In the genomic region with DNA sequence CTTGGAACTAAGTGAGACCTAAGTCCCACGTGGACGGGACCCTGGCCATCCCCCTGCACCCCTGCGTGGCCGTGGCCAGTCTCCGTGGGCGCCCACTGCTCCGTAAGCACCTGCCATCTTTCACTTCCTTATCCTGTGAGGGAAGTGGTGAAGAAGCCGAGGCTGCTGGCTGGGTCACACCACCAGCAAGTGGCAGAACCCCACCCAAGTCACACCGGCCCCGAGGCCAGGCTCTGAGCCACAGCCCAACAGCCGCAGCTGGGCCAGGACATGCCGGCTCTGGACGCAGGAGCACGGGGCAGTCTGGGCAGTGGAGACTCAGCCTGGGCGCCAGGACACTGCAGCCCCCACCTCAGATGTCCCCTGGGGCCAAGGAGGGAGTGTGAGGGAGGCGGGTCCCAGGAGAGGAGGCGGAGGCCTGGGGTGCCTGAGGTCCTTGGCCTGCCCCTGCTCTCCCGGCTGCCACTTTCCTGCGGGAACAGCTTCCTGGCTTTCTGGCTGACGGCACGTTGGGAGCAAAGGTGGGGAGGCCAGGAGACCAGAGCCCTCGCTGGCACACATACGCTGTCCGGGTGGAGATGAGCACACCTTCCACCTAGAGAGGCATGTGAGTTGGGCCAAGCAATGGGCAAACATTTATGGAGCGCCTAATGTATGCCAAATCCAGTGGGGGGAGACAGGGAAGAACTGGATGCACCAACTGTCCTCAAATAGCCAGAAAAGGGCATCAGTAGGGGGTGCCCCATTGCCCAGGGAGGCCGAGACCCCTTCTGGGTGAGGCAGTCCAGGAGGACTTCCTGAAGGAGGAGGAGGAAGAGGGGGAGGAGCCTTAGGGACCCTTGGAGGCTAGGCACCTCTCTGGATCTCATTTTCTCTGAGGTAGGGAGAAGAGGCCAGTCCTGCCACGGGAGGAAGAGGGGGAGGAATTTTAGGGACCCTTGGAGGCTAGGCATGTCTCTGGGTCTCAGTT, we compare ENCODE assay signal across 1 cellular context.
A peak's percentile ranks its signal among the peaks of the same experiment; 100 is the strongest.
TF ChIP-seq lines count a peak whose summit lies in the region.

No MANE protein-coding gene starts in this region.

TF ChIP-seq in GM12878, 131 proteins besides CTCF, POLR2A, EP300 and RAD21 (continued from another document):
- TF ChIP-seq NBN (IDR thresholded peaks at IDR 0.05) (peak; percentile 58; the same call in 1 of the 2 replicates), RUNX3 (IDR thresholded peaks at IDR 0.05; ENCODE audit: low read length) (peak; percentile 34; the same call in 1 of the 2 replicates), EED (IDR thresholded peaks at IDR 0.05; ENCODE audit: low read depth) (no peak), ZZZ3 (IDR thresholded peaks at IDR 0.05; ENCODE audit: control insufficient read depth, insufficient read length, low read depth) (no peak), SMARCA5 (IDR thresholded peaks at IDR 0.05) (no peak), TCF12 (IDR thresholded peaks at IDR 0.05; ENCODE audit: low read depth, low read length) (peak; percentile 59; the same call in 1 of the 2 replicates), BHLHE40 (IDR thresholded peaks at IDR 0.05; ENCODE audit: borderline replicate concordance in 1 of 2, low read depth in 2 of 2, low read length in 1 of 2) (peak in 1 of 2 experiments; percentile 82; a peak in 2 of 4 replicates), MYB (IDR thresholded peaks at IDR 0.05; ENCODE audit: borderline replicate concordance, low read depth, low read length) (no peak), GATAD2B (conservative IDR thresholded peaks at IDR 0.05; ENCODE audit: low read depth) (peak; percentile 97), MXI1 (IDR thresholded peaks at IDR 0.05; ENCODE audit: low read depth, low read length) (0 out of 2 replicates have a peak, but pooled peaks have one; percentile 35), PAX5 (IDR thresholded peaks at IDR 0.05; ENCODE audit: borderline replicate concordance, low read depth, low read length) (peak; percentile 24; the same call in 1 of the 2 replicates), IKZF1 (conservative IDR thresholded peaks at IDR 0.05) (peak; percentile 77), LARP7 (IDR thresholded peaks at IDR 0.05) (0 out of 2 replicates have a peak, but pooled peaks have one; percentile 17), CHD2 (IDR thresholded peaks at IDR 0.05; ENCODE audit: borderline replicate concordance, low read depth, low read length) (0 out of 2 replicates have a peak, but pooled peaks have one; percentile 19), MEF2B (IDR thresholded peaks at IDR 0.05; ENCODE audit: partially characterized antibody, poor library complexity, severe bottlenecking) (peak; percentile 84), IKZF2 (IDR thresholded peaks at IDR 0.05) (peak in 1 of 2 experiments; percentile 62; a peak in 2 of 4 replicates), NR2F1 (conservative IDR thresholded peaks at IDR 0.05) (0 out of 2 replicates have a peak, but pooled peaks have one; percentile 38)
- TF ChIP-seq, protein P1, sequence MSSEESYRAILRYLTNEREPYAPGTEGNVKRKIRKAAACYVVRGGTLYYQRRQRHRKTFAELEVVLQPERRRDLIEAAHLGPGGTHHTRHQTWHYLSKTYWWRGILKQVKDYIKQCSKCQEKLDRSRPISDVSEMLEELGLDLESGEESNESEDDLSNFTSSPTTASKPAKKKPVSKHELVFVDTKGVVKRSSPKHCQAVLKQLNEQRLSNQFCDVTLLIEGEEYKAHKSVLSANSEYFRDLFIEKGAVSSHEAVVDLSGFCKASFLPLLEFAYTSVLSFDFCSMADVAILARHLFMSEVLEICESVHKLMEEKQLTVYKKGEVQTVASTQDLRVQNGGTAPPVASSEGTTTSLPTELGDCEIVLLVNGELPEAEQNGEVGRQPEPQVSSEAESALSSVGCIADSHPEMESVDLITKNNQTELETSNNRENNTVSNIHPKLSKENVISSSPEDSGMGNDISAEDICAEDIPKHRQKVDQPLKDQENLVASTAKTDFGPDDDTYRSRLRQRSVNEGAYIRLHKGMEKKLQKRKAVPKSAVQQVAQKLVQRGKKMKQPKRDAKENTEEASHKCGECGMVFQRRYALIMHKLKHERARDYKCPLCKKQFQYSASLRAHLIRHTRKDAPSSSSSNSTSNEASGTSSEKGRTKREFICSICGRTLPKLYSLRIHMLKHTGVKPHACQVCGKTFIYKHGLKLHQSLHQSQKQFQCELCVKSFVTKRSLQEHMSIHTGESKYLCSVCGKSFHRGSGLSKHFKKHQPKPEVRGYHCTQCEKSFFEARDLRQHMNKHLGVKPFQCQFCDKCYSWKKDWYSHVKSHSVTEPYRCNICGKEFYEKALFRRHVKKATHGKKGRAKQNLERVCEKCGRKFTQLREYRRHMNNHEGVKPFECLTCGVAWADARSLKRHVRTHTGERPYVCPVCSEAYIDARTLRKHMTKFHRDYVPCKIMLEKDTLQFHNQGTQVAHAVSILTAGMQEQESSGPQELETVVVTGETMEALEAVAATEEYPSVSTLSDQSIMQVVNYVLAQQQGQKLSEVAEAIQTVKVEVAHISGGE (CRISPR knock-in tag; IDR thresholded peaks at IDR 0.05), result no peak
- TF ChIP-seq, protein P2, sequence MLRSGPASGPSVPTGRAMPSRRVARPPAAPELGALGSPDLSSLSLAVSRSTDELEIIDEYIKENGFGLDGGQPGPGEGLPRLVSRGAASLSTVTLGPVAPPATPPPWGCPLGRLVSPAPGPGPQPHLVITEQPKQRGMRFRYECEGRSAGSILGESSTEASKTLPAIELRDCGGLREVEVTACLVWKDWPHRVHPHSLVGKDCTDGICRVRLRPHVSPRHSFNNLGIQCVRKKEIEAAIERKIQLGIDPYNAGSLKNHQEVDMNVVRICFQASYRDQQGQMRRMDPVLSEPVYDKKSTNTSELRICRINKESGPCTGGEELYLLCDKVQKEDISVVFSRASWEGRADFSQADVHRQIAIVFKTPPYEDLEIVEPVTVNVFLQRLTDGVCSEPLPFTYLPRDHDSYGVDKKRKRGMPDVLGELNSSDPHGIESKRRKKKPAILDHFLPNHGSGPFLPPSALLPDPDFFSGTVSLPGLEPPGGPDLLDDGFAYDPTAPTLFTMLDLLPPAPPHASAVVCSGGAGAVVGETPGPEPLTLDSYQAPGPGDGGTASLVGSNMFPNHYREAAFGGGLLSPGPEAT (IDR thresholded peaks at IDR 0.05; ENCODE audit: low read depth), result peak; percentile 57; the same call in 1 of the 2 replicates
